Comparison of ENCODE assay signal across 8 cellular contexts in genomic region chr3:150761831-150762661, GRCh38. TPM values are rescaled to one million over a fixed set of nuclear protein-coding genes. Genes with fewer than 3 reads are reported as not detected.
A peak's percentile ranks its signal among the peaks of the same experiment; 100 is the strongest.
DNase-seq lines count a peak whose midpoint lies in the region; ATAC-seq and TF ChIP-seq lines count a peak whose summit lies in the region.

No MANE protein-coding gene starts in this region.

- H3K27ac ChIP-seq in SU-DHL-6 (ENCODE audit: low read depth, low read length) (peak overlapping the region; percentile 96), body of pancreas (peak overlapping the region; percentile 88 to 98 (median 96))

- no peaks in the 10 kb centered on the region for H3K27me3 ChIP-seq in SU-DHL-6 (ENCODE audit: low read length)
- no peaks in the 10 kb centered on the region for H3K27me3 ChIP-seq in body of pancreas
- peaks cover 41% of the 10 kb centered on the region for H3K27me3 ChIP-seq in iPS-15b (ENCODE audit: control insufficient read depth, insufficient read depth, low read length)

- H4K20me1 ChIP-seq in SU-DHL-6 (ENCODE audit: low read depth, low read length) = peaks cover 11% of the 10 kb centered on the region; the same call in 1 of the 2 replicates

- H3K4me1 ChIP-seq in body of pancreas = peaks cover 55% of the 10 kb centered on the region
- peaks cover 12% of the 10 kb centered on the region for H3K4me1 ChIP-seq in iPS-15b (ENCODE audit: control insufficient read depth, insufficient read depth, low read length)

- 0% methylated on average over 27 to 48 of the region's 48 CpGs for WGBS in body of pancreas, 2 donors

- H3K9me2 ChIP-seq in SU-DHL-6 (replicated peaks; ENCODE audit: insufficient read depth, low read length) = no peaks in the 10 kb centered on the region

- H3K36me3 ChIP-seq in SU-DHL-6 (ENCODE audit: low read length) (0 out of 2 replicates have a peak, but pooled peaks cover 2% of the 10 kb centered on the region), body of pancreas (replicated peaks in 1 of 2; ENCODE audit: insufficient read depth in 1 of 2, low read depth in 2 of 2) (no peaks in the 10 kb centered on the region), iPS-15b (ENCODE audit: control insufficient read depth, insufficient read depth, low read length) (no peaks in the 10 kb centered on the region)

- H3K4me3 ChIP-seq in SU-DHL-6 (ENCODE audit: insufficient read depth, low read length, poor library complexity, severe bottlenecking) = peak overlapping the region; percentile 90
- peak overlapping the region; percentile 14 to 59 for H3K4me3 ChIP-seq in body of pancreas
- peak overlapping the region; percentile 72 for H3K4me3 ChIP-seq in iPS-15b (ENCODE audit: low read depth, low read length)
- H3K4me3 ChIP-seq in retinal pigment epithelial cell (ENCODE audit: low read length) = peak overlapping the region; percentile 63

- peak overlapping the region; percentile 74 for H3K9ac ChIP-seq in SU-DHL-6 (ENCODE audit: low read length)
- no peak overlapping the region for H3K9ac ChIP-seq in iPS-15b (ENCODE audit: low read depth, low read length)

- in situ Hi-C loops in KBM-7 (cut with MboI; ENCODE audit: low pct_unique_long_range_greater_than_20kb, low sequenced_read_pairs) = no loop called here

- peaks cover 43% of the 10 kb centered on the region for H3F3A ChIP-seq in SU-DHL-6 (ENCODE audit: insufficient read depth)

- peak; percentile 19 to 72 (median 63) for TF ChIP-seq POLR2A in body of pancreas (IDR thresholded peaks at IDR 0.05)

- H2AFZ ChIP-seq in SU-DHL-6 (ENCODE audit: low read depth, low read length, severe bottlenecking) = peak overlapping the region; percentile 8

- ATAC-seq in body of pancreas = peak; percentile 7
- no peak for ATAC-seq in HG03378 (IDR thresholded peaks at IDR 0.05; ENCODE audit: unreplicated experiment)
- no peak for ATAC-seq in HG02571 (IDR thresholded peaks at IDR 0.05; ENCODE audit: unreplicated experiment)

- peaks cover 50% of the 10 kb centered on the region for H3K79me2 ChIP-seq in SU-DHL-6 (ENCODE audit: insufficient read depth, low read length)

- H3K4me2 ChIP-seq in SU-DHL-6 (ENCODE audit: low read depth, low read length, poor library complexity, severe bottlenecking) = peak overlapping the region; percentile 91

- H3K9me3 ChIP-seq in SU-DHL-6 (ENCODE audit: insufficient read depth, low read length) = no peaks in the 10 kb centered on the region
- no peaks in the 10 kb centered on the region for H3K9me3 ChIP-seq in body of pancreas
- H3K9me3 ChIP-seq in iPS-15b (ENCODE audit: control insufficient read depth, insufficient read depth, low read length) = no peaks in the 10 kb centered on the region

- DNase-seq in COLO829 (ENCODE audit: low spot score) = peak; percentile 68
- peak; percentile 46 for DNase-seq in KBM-7
- DNase-seq in body of pancreas = peak; percentile 58 to 76 (median 69)
- DNase-seq in retinal pigment epithelial cell (ENCODE audit: low read depth) = no peak

- intact Hi-C loops in body of pancreas (cut with DNase I) = no loop called here

- no peak for TF ChIP-seq CTCF in SU-DHL-6 (IDR thresholded peaks at IDR 0.05; ENCODE audit: insufficient read depth, low read length, poor library complexity, severe bottlenecking)
- no peak for TF ChIP-seq CTCF in body of pancreas (IDR thresholded peaks at IDR 0.05)
- no peak for TF ChIP-seq CTCF in retinal pigment epithelial cell (conservative IDR thresholded peaks at IDR 0.05; ENCODE audit: low read depth, low read length)

RNA-seq across cellular contexts. Expression of gene SIAH2, which starts 0.9 kb away (rescaled TPM):
- 10 to 100 TPM; 17.1 to 30.3 TPM for total RNA-seq in body of pancreas

RNA-seq across cellular contexts. Expression of gene ERICH6, which starts 58.3 kb away (rescaled TPM):
- under 1 TPM in 1 of 2 donors, not detected in 1; 0.26 TPM for total RNA-seq in body of pancreas

Comparison
In these comparisons a context has a peak if more than half of its experiments do, and no peak if none do; other contexts are left out.
1. H3K4me3 ChIP-seq: peak in every context shown above with its lines; median percentile 90 in SU-DHL-6; 72 in iPS-15b; 63 in retinal pigment epithelial cell; 36 in body of pancreas.